Comparison of ENCODE assay signal across 5 cellular contexts in the genomic region with DNA sequence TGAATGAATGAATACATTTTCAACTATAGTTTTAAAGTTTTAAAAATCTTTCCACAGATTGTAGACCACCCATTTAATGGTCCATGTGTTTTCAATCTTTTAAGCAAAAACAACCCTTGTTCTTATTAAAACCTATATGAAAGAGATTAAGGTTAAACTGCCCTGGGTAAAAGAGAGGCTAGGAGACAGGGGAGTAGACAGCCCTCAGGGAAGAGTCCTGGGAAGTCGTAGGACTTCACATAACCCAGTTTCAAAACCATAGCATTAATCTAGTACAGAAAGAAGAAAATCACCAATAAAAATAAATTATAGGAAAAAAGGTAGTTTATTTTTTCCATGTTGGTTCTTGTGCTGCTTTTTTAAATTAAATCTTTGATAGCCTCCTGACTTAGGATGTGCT.
DNase-seq lines count a peak whose midpoint lies in the region; ATAC-seq, FAIRE-seq and TF ChIP-seq lines count a peak whose summit lies in the region.
"Not testable (repeated sequence)": the region's sequence is repeated elsewhere in the genome, so short reads cannot be mapped to it uniquely, and the experiment has no call there.

No MANE protein-coding gene starts in this region.

- peaks cover 16% of the 10 kb centered on the region for H3K4me1 ChIP-seq in GM23338 (ENCODE audit: insufficient read depth)

- H3K27ac Mint-ChIP-seq in GM23338 = peak overlapping the region; percentile 90
- not testable (repeated sequence) for H3K27ac Mint-ChIP-seq in activated T-helper 17 cell treated with anti-CD3 and anti-CD28 coated beads, Interleukin-2, amount 50 U/mL, for 72 hours
- peak overlapping the region; percentile 37 for H3K27ac Mint-ChIP-seq in nephron progenitor cell

- not testable (repeated sequence) for DNase-seq in GM23338 (ENCODE audit: low spot score); nephron progenitor cell

- H3K4me2 ChIP-seq in GM23338 = not testable (repeated sequence)

- not testable (repeated sequence) for H3F3A ChIP-seq in GM23338 (replicated peaks; ENCODE audit: low read depth)

- H3K9me2 ChIP-seq in GM23338 (ENCODE audit: insufficient read depth) = not testable (repeated sequence)

- H4K20me1 ChIP-seq in GM23338 (replicated peaks; ENCODE audit: insufficient read depth) = not testable (repeated sequence)

- not testable (repeated sequence) for H3K4me3 Mint-ChIP-seq in GM23338, nephron progenitor cell
- peak overlapping the region; percentile 2 for H3K4me3 Mint-ChIP-seq in activated T-helper 17 cell treated with anti-CD3 and anti-CD28 coated beads, Interleukin-2, amount 50 U/mL, for 72 hours

- not testable (repeated sequence) for H3K27me3 Mint-ChIP-seq in GM23338 (ENCODE audit: insufficient read depth, low read depth, poor library complexity); activated T-helper 17 cell treated with anti-CD3 and anti-CD28 coated beads, Interleukin-2, amount 50 U/mL, for 72 hours; nephron progenitor cell (ENCODE audit: low read depth, poor library complexity)

- FAIRE-seq in A204.1 (lab: Jason Lieb, UNC) = peak; percentile 65
- peak; percentile 83 for FAIRE-seq in endometrium (lab: Jason Lieb, UNC)

- peaks cover 33% of the 10 kb centered on the region for H3K4me1 Mint-ChIP-seq in GM23338
- not testable (repeated sequence) for H3K4me1 Mint-ChIP-seq in activated T-helper 17 cell treated with anti-CD3 and anti-CD28 coated beads, Interleukin-2, amount 50 U/mL, for 72 hours; nephron progenitor cell

- not testable (repeated sequence) for H3K79me2 ChIP-seq in GM23338 (replicated peaks; ENCODE audit: insufficient read depth)

- H3K27ac ChIP-seq in GM23338 (ENCODE audit: low read depth) = not testable (repeated sequence)

- H3K36me3 ChIP-seq in GM23338 (ENCODE audit: insufficient read depth) = not testable (repeated sequence)

- TF ChIP-seq CTCF in GM23338 (conservative IDR thresholded peaks at IDR 0.05; ENCODE audit: low read depth in 2 of 2); nephron progenitor cell (IDR thresholded peaks at IDR 0.05): not testable (repeated sequence)

- peak; percentile 50; the same call in 2 of the 3 replicates for ATAC-seq in GM23338
- not testable (repeated sequence) for ATAC-seq in activated T-helper 17 cell treated with anti-CD3 and anti-CD28 coated beads, Interleukin-2, amount 50 U/mL, for 72 hours (replicated peaks)

- H3K27me3 ChIP-seq in GM23338 (ENCODE audit: insufficient read depth) = not testable (repeated sequence)

- not testable (repeated sequence) for H3K9me3 Mint-ChIP-seq in GM23338; activated T-helper 17 cell treated with anti-CD3 and anti-CD28 coated beads, Interleukin-2, amount 50 U/mL, for 72 hours; nephron progenitor cell

- H2AFZ ChIP-seq in GM23338 = not testable (repeated sequence)

- not testable (repeated sequence) for H3K36me3 Mint-ChIP-seq in GM23338 (ENCODE audit: low read depth); activated T-helper 17 cell treated with anti-CD3 and anti-CD28 coated beads, Interleukin-2, amount 50 U/mL, for 72 hours (ENCODE audit: low read depth)
- peaks cover 18% of the 10 kb centered on the region for H3K36me3 Mint-ChIP-seq in nephron progenitor cell (ENCODE audit: low read depth)

- H3K4me3 ChIP-seq in GM23338 = not testable (repeated sequence)
